ENCODE assay signal across 8 cellular contexts in the genomic region with DNA sequence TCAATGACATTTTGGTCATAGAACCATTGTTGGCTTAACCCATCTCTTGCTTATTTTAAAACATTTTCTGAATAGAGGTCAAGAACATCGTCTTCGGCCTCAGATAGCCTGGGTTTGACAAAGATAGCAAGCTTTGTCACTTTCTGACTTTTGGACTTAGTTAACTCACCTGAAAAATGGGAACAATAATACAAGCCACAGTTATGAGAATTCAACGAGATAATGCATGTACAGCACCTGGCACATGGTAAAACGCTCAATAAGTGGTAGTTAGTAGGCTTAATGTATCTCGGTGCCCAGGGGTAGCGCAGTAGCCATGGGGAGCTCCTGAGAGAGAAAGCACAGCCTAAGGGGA. TPM values are rescaled to one million over a fixed set of nuclear protein-coding genes. Genes with fewer than 3 reads are reported as not detected.
DNase-seq lines count a peak whose midpoint lies in the region; ATAC-seq and TF ChIP-seq lines count a peak whose summit lies in the region.

No MANE protein-coding gene starts in this region.

- H3K9ac ChIP-seq in GM23248: peak overlapping the region; percentile 79

- H3K27me3 ChIP-seq in GM23248 (replicated peaks; ENCODE audit: insufficient read depth): no peaks in the 10 kb centered on the region
- H3K27me3 ChIP-seq in hepatocyte: no peaks in the 10 kb centered on the region

- peak overlapping the region; percentile 84 to 98 for H3K4me3 Mint-ChIP-seq in stimulated activated naive CD8-positive, alpha-beta T cell treated with anti-CD3 and anti-CD28 coated beads, Interleukin-15, amount 100 ng/mL, for 72 hours

- H3K79me2 ChIP-seq in GM23248 (ENCODE audit: insufficient read depth) (peaks cover 83% of the 10 kb centered on the region), hepatocyte (peaks cover 76% of the 10 kb centered on the region)

- no peak for ATAC-seq in stimulated activated naive CD8-positive, alpha-beta T cell treated with anti-CD3 and anti-CD28 coated beads, Interleukin-15, amount 100 ng/mL, for 72 hours
- ATAC-seq in HG02623 (IDR thresholded peaks at IDR 0.05; ENCODE audit: unreplicated experiment) (no peak), HG03108 (IDR thresholded peaks at IDR 0.05; ENCODE audit: unreplicated experiment) (no peak), HG03139 (IDR thresholded peaks at IDR 0.05; ENCODE audit: unreplicated experiment) (no peak)

- DNase-seq in GM23248 (no peak), hepatocyte (ENCODE audit: low spot score) (no peak), NCI-H1092 (lab: John Stamatoyannopoulos, UW) (no peak)
- DNase-seq in stimulated activated naive CD8-positive, alpha-beta T cell treated with anti-CD3 and anti-CD28 coated beads, Interleukin-15, amount 100 ng/mL, for 72 hours: no peak

- H3K4me1 ChIP-seq in GM23248 (ENCODE audit: insufficient read depth) (peaks cover 17% of the 10 kb centered on the region), hepatocyte (ENCODE audit: insufficient read depth) (peaks cover 21% of the 10 kb centered on the region)

- H3K4me2 ChIP-seq in GM23248 (ENCODE audit: unreplicated experiment) (peak overlapping the region; percentile 87), hepatocyte (peak overlapping the region; percentile 89)

- H3K27me3 Mint-ChIP-seq in stimulated activated naive CD8-positive, alpha-beta T cell treated with anti-CD3 and anti-CD28 coated beads, Interleukin-15, amount 100 ng/mL, for 72 hours: no peaks in the 10 kb centered on the region

- H3F3A ChIP-seq in GM23248 (ENCODE audit: insufficient read depth): 0 out of 2 replicates have a peak, but pooled peaks cover 7% of the 10 kb centered on the region

- 26 to 29% methylated on average over 6 of the region's 6 CpGs for WGBS in GM23248 (ENCODE audit: low coverage in 1 of 2, low lambda C conversion rate in 2 of 2, missing lambda C conversion rate in 2 of 2), 2 experiments
- 57% methylated on average over 6 of the region's 6 CpGs for WGBS in hepatocyte (ENCODE audit: low lambda C conversion rate, missing lambda C conversion rate)

- in situ Hi-C loops in GM23248 (cut with MboI): no loop called here

- TF ChIP-seq CTCF in VCaP (conservative IDR thresholded peaks at IDR 0.05) (no peak), hepatocyte (IDR thresholded peaks at IDR 0.05; ENCODE audit: poor library complexity) (no peak)

- H3K4me1 Mint-ChIP-seq in stimulated activated naive CD8-positive, alpha-beta T cell treated with anti-CD3 and anti-CD28 coated beads, Interleukin-15, amount 100 ng/mL, for 72 hours: peaks cover 63% of the 10 kb centered on the region

- no peaks in the 10 kb centered on the region for H3K9me3 Mint-ChIP-seq in stimulated activated naive CD8-positive, alpha-beta T cell treated with anti-CD3 and anti-CD28 coated beads, Interleukin-15, amount 100 ng/mL, for 72 hours

- H2AFZ ChIP-seq in GM23248 (peak overlapping the region; percentile 92), hepatocyte (peak overlapping the region; percentile 98)

- H3K36me3 ChIP-seq in GM23248 (ENCODE audit: low read depth) (no peaks in the 10 kb centered on the region; the same call in 1 of the 2 replicates), hepatocyte (replicated peaks; ENCODE audit: insufficient read depth, low read depth) (no peaks in the 10 kb centered on the region)

- no peaks in the 10 kb centered on the region for H3K9me3 ChIP-seq in GM23248 (ENCODE audit: low read depth)
- no peaks in the 10 kb centered on the region for H3K9me3 ChIP-seq in hepatocyte (ENCODE audit: low read depth)

- no peaks in the 10 kb centered on the region for H3K9me2 ChIP-seq in GM23248 (ENCODE audit: insufficient read depth)
- H3K9me2 ChIP-seq in hepatocyte (replicated peaks; ENCODE audit: insufficient read depth): no peaks in the 10 kb centered on the region

- no peaks in the 10 kb centered on the region for H4K20me1 ChIP-seq in GM23248 (ENCODE audit: insufficient read depth)
- peaks cover 7% of the 10 kb centered on the region for H4K20me1 ChIP-seq in hepatocyte (ENCODE audit: insufficient read depth, poor library complexity, severe bottlenecking)

- H3K27ac ChIP-seq in GM23248: peak overlapping the region; percentile 23
- peak overlapping the region; percentile 82 for H3K27ac ChIP-seq in VCaP
- H3K27ac ChIP-seq in hepatocyte: peak overlapping the region; percentile 76

- peak overlapping the region; percentile 91 to 95 for H3K27ac Mint-ChIP-seq in stimulated activated naive CD8-positive, alpha-beta T cell treated with anti-CD3 and anti-CD28 coated beads, Interleukin-15, amount 100 ng/mL, for 72 hours

- H3K4me3 ChIP-seq in GM23248: peak overlapping the region; percentile 82
- H3K4me3 ChIP-seq in hepatocyte: peak overlapping the region; percentile 86

RNA-seq across cellular contexts. Expression of gene COPS7B, which starts 0.4 kb away (rescaled TPM):
- 25.2 and 30.4 TPM in 2 replicates for total RNA-seq in GM23248 (2014; rRNA removed; shearing (Covaris generic))
- polyA plus RNA-seq in GM23248 (2016; fragmentation: Nextera tagmentation; extraction: Ambion mirVana) (29.7 and 31.4 TPM in 2 replicates), hepatocyte (30.8 and 40.3 TPM in 2 replicates)
- total RNA-seq in hepatocyte: 15.9 and 16.3 TPM in 2 replicates

RNA-seq across cellular contexts. Expression of gene PDE6D, which starts 4.7 kb away (rescaled TPM):
- 12.8 and 29.5 TPM in 2 replicates for total RNA-seq in GM23248 (2014; rRNA removed; shearing (Covaris generic))
- polyA plus RNA-seq in GM23248 (2016; fragmentation: Nextera tagmentation; extraction: Ambion mirVana) (34.5 and 36.3 TPM in 2 replicates), hepatocyte (23.3 and 26.3 TPM in 2 replicates)
- 19.3 and 22.7 TPM in 2 replicates for total RNA-seq in hepatocyte

Comparison
In these comparisons a context has a peak if more than half of its experiments do, and no peak if none do; other contexts are left out.
1. H3K27ac ChIP-seq: peak in every context shown above with its lines; median percentile 82 in VCaP; 76 in hepatocyte; 23 in GM23248.